35 cellular contexts compared by ENCODE assay signal in genomic region chr7:140324714-140325113, GRCh38.
"Had no signal": no experiment of that assay in that cellular context is flagged by ENCODE, and none has a peak within 500 bp of the region (broad histone marks: within the 10 kb centered on the region; RNA-seq: fewer than 3 reads in every experiment).

No MANE protein-coding gene starts in this region.

- DNase-seq: Karpas-422, Kasumi-1, MG63, MM.1S, MV-4-11, NCI-H1048, NCI-H1092, NCI-H1092 treated with DMSO at 0.1 percent for 48 hours, NCI-H1105, NCI-H1105 treated with DMSO at 0.1 percent for 48 hours, NCI-H1417, NCI-H1417 treated with DMSO at 0.1 percent for 48 hours, NCI-H1436, NCI-H1436 treated with DMSO at 0.1 percent for 48 hours, NCI-H146, NCI-H1694, NCI-H1694 treated with DMSO at 0.1 percent for 48 hours, NCI-H187, NCI-H187 treated with DMSO at 0.1 percent for 48 hours, NCI-H1930, NCI-H2029, NCI-H2029 treated with DMSO at 0.1 percent for 48 hours, NCI-H2081, NCI-H2081 treated with DMSO at 0.1 percent for 48 hours, NCI-H2107, NCI-H2171, NCI-H2171 treated with DMSO at 0.1 percent for 48 hours, NCI-H2227 treated with DMSO at 0.1 percent for 48 hours, NCI-H226, NCI-H345, NCI-H446, NCI-H446 treated with DMSO at 0.1 percent for 48 hours, NCI-H510A, NCI-H510A treated with DMSO at 0.1 percent for 48 hours, NCI-H524 had no signal

- H3K4me3 ChIP-seq: MG63 had no signal

- H3K27me3 ChIP-seq: MG63 had no signal

- H3K9me3 ChIP-seq: MG63 had no signal

- H3K36me3 ChIP-seq: MG63 had no signal
